Comparison of ENCODE assay signal across 7 cellular contexts in the genomic region with DNA sequence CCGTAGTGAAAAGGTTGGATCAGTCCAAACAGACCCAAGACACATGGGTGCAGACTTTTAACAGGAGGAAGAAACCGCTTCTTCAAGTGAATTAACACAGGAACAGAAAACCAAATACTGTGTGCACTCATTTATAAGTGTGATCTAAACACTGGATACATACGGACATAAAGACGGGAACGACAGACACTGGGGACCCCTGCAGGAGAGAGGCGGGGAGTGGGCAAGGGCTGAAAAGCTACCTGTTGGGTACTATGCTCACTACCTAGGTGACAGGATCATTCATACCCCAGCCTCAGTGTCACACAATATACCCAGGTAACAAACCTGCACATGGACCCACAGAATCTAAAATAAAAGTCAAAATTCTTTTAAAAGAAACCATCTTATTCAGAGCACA.
"Had no signal": no experiment of that assay in that cellular context is flagged by ENCODE, and none has a peak within 500 bp of the region (broad histone marks: within the 10 kb centered on the region; RNA-seq: fewer than 3 reads in every experiment).

No MANE protein-coding gene starts in this region.

- ATAC-seq: HepG2, K562 had no signal

- H3K9ac ChIP-seq: GM23248 had no signal

- DNase-seq: H7, HCEC 1CT, KG1 had no signal

- H3K4me3 ChIP-seq: GM23248, K562 had no signal

- H3K27ac ChIP-seq: GM23248, HL-60 had no signal

- FAIRE-seq: HepG2, K562 had no signal
